Comparison of ENCODE assay signal across 16 cellular contexts in genomic region chr15:42154576-42155355, GRCh38. TPM values are rescaled to one million over a fixed set of nuclear protein-coding genes. Genes with fewer than 3 reads are reported as not detected.
DNase-seq lines count a peak whose midpoint lies in the region; ATAC-seq and TF ChIP-seq lines count a peak whose summit lies in the region.
"Had no signal": no experiment of that assay in that cellular context is flagged by ENCODE, and none has a peak within 500 bp of the region (broad histone marks: within the 10 kb centered on the region; RNA-seq: fewer than 3 reads in every experiment).

No MANE protein-coding gene starts in this region.

- TF ChIP-seq CTCF in WTC11 (IDR thresholded peaks at IDR 0.05), result no peak

- CTCF ChIA-PET in WTC11 (lab: Charles Lee), result interaction anchor here (1.4 to 2.5 kb wide), 3 partner anchors 17 to 230 kb away, joined by 6 to 14 read pairs (median 7); no protein-coding TSS in a partner anchor

- H3K9me3 Mint-ChIP-seq in WTC11, result no peaks in the 10 kb centered on the region
- H3K9me3 Mint-ChIP-seq: activated T-helper 1 cell treated with anti-CD3 and anti-CD28 coated beads, Interleukin-12 subunit alpha, Interleukin-12 subunit beta, Interleukin-2, Interleukin-4 antibody, amounts not matched to agents 30 ng/mL and 10 ng/mL and 1 ng/mL, durations not matched to agents 14 hours and 24 hours and 36 hours; immature natural killer cell; naive thymus-derived CD4-positive, alpha-beta T cell had no signal

- POLR2A ChIA-PET in WTC11 (lab: Charles Lee), result no interaction called here

- H3K27me3 Mint-ChIP-seq in WTC11 (ENCODE audit: low read depth), result no peaks in the 10 kb centered on the region
- H3K27me3 Mint-ChIP-seq: naive thymus-derived CD4-positive, alpha-beta T cell had no signal

- H3K27ac ChIP-seq in skin epidermis, result peak overlapping the region in 8 of 21 experiments; percentile 13 to 80 (median 76)
- H3K27ac ChIP-seq: gastroesophageal sphincter, sigmoid colon had no signal

- no peak for ATAC-seq in WTC11
- ATAC-seq in stimulated activated naive CD8-positive, alpha-beta T cell treated with anti-CD3 and anti-CD28 coated beads, Interleukin-15, Interleukin-2, amounts not matched to agents 100 U/mL and 50 U/mL, for 24 hours, result no peak
- ATAC-seq in HG03045 (IDR thresholded peaks at IDR 0.05; ENCODE audit: unreplicated experiment), result no peak
- ATAC-seq: gastroesophageal sphincter; naive thymus-derived CD4-positive, alpha-beta T cell had no signal

- peak overlapping the region; percentile 22 to 54 (median 29) for H3K4me3 ChIP-seq in skin epidermis
- H3K4me3 ChIP-seq: gastroesophageal sphincter, sigmoid colon had no signal

- peak overlapping the region; percentile 1; the same call in 1 of the 2 replicates for H3K27ac Mint-ChIP-seq in WTC11
- H3K27ac Mint-ChIP-seq: activated T-helper 1 cell treated with anti-CD3 and anti-CD28 coated beads, Interleukin-12 subunit alpha, Interleukin-12 subunit beta, Interleukin-2, Interleukin-4 antibody, amounts not matched to agents 30 ng/mL and 10 ng/mL and 1 ng/mL, durations not matched to agents 14 hours and 24 hours and 36 hours; immature natural killer cell had no signal

- no peak overlapping the region for H3K4me3 Mint-ChIP-seq in WTC11
- H3K4me3 Mint-ChIP-seq: activated T-helper 1 cell treated with anti-CD3 and anti-CD28 coated beads, Interleukin-12 subunit alpha, Interleukin-12 subunit beta, Interleukin-2, Interleukin-4 antibody, amounts not matched to agents 30 ng/mL and 10 ng/mL and 1 ng/mL, durations not matched to agents 14 hours and 24 hours and 36 hours; immature natural killer cell; naive thymus-derived CD4-positive, alpha-beta T cell had no signal

- peak; percentile 6 for DNase-seq in DMS79 treated with DMSO at 0.1 percent for 48 hours (lab: John Stamatoyannopoulos, UW)
- no peak for DNase-seq in DMS79 (lab: John Stamatoyannopoulos, UW)
- DNase-seq in WTC11 (ENCODE audit: low spot score), result no peak
- peak; percentile 96 for DNase-seq in left kidney (ENCODE audit: low read depth, low spot score)
- DNase-seq in stimulated activated naive CD8-positive, alpha-beta T cell treated with anti-CD3 and anti-CD28 coated beads, Interleukin-15, Interleukin-2, amounts not matched to agents 100 U/mL and 50 U/mL, for 24 hours, result no peak
- DNase-seq in activated naive CD4-positive, alpha-beta T cell treated with Interleukin-2 at 50 U/mL for 16 hours, result no peak
- DNase-seq: COR-L47; immature natural killer cell; naive thymus-derived CD4-positive, alpha-beta T cell; NCI-H2227 treated with DMSO at 0.1 percent for 48 hours; sigmoid colon had no signal

- peaks cover 6% of the 10 kb centered on the region for H3K36me3 Mint-ChIP-seq in WTC11

- peaks cover 7% of the 10 kb centered on the region for H3K4me1 Mint-ChIP-seq in WTC11
- H3K4me1 Mint-ChIP-seq: immature natural killer cell had no signal

TF ChIP-seq in WTC11, 78 proteins besides CTCF, POLR2A, EP300 and RAD21:
- TF ChIP-seq ZNF396 (CRISPR knock-in tag; IDR thresholded peaks at IDR 0.05; ENCODE audit: borderline replicate concordance), result no peak
- TF ChIP-seq, protein P1, sequence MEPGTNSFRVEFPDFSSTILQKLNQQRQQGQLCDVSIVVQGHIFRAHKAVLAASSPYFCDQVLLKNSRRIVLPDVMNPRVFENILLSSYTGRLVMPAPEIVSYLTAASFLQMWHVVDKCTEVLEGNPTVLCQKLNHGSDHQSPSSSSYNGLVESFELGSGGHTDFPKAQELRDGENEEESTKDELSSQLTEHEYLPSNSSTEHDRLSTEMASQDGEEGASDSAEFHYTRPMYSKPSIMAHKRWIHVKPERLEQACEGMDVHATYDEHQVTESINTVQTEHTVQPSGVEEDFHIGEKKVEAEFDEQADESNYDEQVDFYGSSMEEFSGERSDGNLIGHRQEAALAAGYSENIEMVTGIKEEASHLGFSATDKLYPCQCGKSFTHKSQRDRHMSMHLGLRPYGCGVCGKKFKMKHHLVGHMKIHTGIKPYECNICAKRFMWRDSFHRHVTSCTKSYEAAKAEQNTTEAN (CRISPR knock-in tag; IDR thresholded peaks at IDR 0.05), result peak; percentile 91; the same call in 1 of the 2 replicates

RNA-seq across cellular contexts. Expression of gene PLA2G4F, which starts 1.7 kb away (rescaled TPM):
- 0.11 to 0.18 TPM (median 0.16 TPM) in 3 replicates for total RNA-seq in WTC11 (2021)
- total RNA-seq: activated T-helper 1 cell treated with anti-CD3 and anti-CD28 coated beads, Interleukin-12 subunit alpha, Interleukin-12 subunit beta, Interleukin-2, Interleukin-4 antibody, amounts not matched to agents 30 ng/mL and 10 ng/mL and 1 ng/mL, durations not matched to agents 14 hours and 24 hours and 36 hours; naive thymus-derived CD4-positive, alpha-beta T cell; T-helper 2 cell treated with Interferon-gamma antibody and Interleukin-4, amounts not matched to agents 100 ng/mL and 5 ng/mL, for 36 hours had no signal

RNA-seq across cellular contexts. Expression of gene VPS39, which starts 53.3 kb away (rescaled TPM):
- 43.9 to 44.7 TPM (median 44.5 TPM) in 3 replicates for total RNA-seq in WTC11 (2021)

Comparison
In these comparisons a context has a peak if more than half of its experiments do, and no peak if none do; other contexts are left out.
1. DNase-seq: peak in DMS79 treated with DMSO at 0.1 percent for 48 hours (single experiment) and left kidney (single experiment); none in DMS79 (single experiment), WTC11 (single experiment), stimulated activated naive CD8-positive, alpha-beta T cell treated with anti-CD3 and anti-CD28 coated beads, Interleukin-15, Interleukin-2, amounts not matched to agents 100 U/mL and 50 U/mL, for 24 hours (single experiment) and activated naive CD4-positive, alpha-beta T cell treated with Interleukin-2 at 50 U/mL for 16 hours (single experiment).